12 cellular contexts compared by ENCODE assay signal in the genomic region with DNA sequence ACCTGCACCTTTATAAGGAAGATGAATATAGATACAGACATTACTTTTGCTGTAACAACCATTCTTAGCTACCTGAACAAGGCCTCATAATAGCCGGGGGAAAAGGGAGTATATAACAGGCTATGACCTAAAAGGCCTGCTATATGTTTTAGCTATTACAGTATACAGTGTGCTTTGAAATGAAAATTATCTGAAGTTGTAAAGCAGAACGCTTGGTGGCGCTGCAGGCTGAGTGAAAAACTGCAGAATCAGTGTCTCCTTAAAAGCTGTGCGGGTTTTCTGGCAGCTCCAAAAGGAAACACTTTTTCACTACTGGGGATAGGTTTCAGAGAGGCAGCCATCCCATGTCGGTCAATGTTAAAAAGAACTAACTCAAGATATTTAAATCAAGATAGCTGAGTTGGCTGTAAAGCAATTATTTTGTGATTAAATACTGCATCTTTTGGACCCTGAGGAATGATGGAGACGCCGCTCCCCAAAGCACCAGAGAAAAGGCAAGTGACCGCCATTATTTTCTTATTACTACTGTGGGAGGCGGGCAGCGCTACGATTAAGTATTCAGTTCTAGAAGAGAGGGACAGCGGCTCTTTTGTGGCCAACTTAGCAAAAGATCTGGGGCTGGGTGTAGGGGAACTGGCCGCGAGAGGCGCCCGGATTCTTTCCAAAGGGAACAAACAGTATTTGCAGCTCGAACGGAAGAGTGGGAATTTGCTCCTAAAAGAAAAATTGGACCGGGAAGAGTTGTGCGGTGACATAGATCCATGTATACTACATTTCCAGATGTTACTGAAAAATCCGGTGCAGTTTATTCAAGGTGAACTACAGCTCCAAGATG. TPM values are rescaled to one million over a fixed set of nuclear protein-coding genes. Genes with fewer than 3 reads are reported as not detected.
A peak's percentile ranks its signal among the peaks of the same experiment; 100 is the strongest.
DNase-seq lines count a peak whose midpoint lies in the region; ATAC-seq lines count a peak whose summit lies in the region.
"Had no signal": no experiment of that assay in that cellular context is flagged by ENCODE, and none has a peak within 500 bp of the region (broad histone marks: within the 10 kb centered on the region; RNA-seq: fewer than 3 reads in every experiment).

No MANE protein-coding gene starts in this region.

- H3K4ac ChIP-seq in neuronal stem cell (ENCODE audit: low read length), result no peak overlapping the region

- no peaks in the 10 kb centered on the region for H3K36me3 ChIP-seq in neuronal stem cell (replicated peaks in 1 of 2; ENCODE audit: control insufficient read depth in 2 of 2, insufficient read depth in 2 of 2, low read length in 2 of 2)
- H3K36me3 ChIP-seq: Peyer's patch had no signal

- no peaks in the 10 kb centered on the region for H3K4me1 ChIP-seq in neuronal stem cell (ENCODE audit: control insufficient read depth in 2 of 2, insufficient read depth in 1 of 2, low read depth in 1 of 2, low read length in 2 of 2)
- H3K4me1 ChIP-seq: Peyer's patch had no signal

- H3K79me1 ChIP-seq in neuronal stem cell (ENCODE audit: low read depth, low read length), result no peaks in the 10 kb centered on the region

- H3K27ac ChIP-seq in neuronal stem cell (replicated peaks; ENCODE audit: low read length), result no peak overlapping the region
- H3K27ac ChIP-seq: Peyer's patch had no signal

- no peak overlapping the region for H2BK120ac ChIP-seq in neuronal stem cell (ENCODE audit: low read depth, low read length)

- H3K9ac ChIP-seq in neuronal stem cell (ENCODE audit: low read depth, low read length, poor library complexity), result no peak overlapping the region

- H4K91ac ChIP-seq in neuronal stem cell (ENCODE audit: low read depth, low read length, poor library complexity), result no peak overlapping the region

- no peak overlapping the region for H2BK12ac ChIP-seq in neuronal stem cell (ENCODE audit: low read length)

- ATAC-seq in HG03520 (IDR thresholded peaks at IDR 0.05; ENCODE audit: unreplicated experiment), result no peak
- ATAC-seq: activated CD4-positive, CD25-positive, alpha-beta regulatory T cell treated with anti-CD3 and anti-CD28 coated beads, Interleukin-2, amount 50 U/mL, for 24 hours; activated T-helper 17 cell treated with anti-CD3 and anti-CD28 coated beads, Interleukin-2, amount 50 U/mL, for 72 hours; esophagus mucosa; naive thymus-derived CD8-positive, alpha-beta T cell had no signal

- no peak overlapping the region for H2AK5ac ChIP-seq in neuronal stem cell (ENCODE audit: low read depth, low read length)

- no peak overlapping the region for H2BK15ac ChIP-seq in neuronal stem cell (ENCODE audit: low read length)

- no peak overlapping the region for H3K18ac ChIP-seq in neuronal stem cell (ENCODE audit: low read length)

- H3K4me3 ChIP-seq in neuronal stem cell (ENCODE audit: low read length in 2 of 2), result no peak overlapping the region
- H3K4me3 ChIP-seq: Peyer's patch had no signal

- peak; percentile 3 for DNase-seq in NCI-H82 (lab: John Stamatoyannopoulos, UW)
- DNase-seq in NCI-H82 treated with DMSO at 0.1 percent for 48 hours (lab: John Stamatoyannopoulos, UW; ENCODE audit: unreplicated experiment), result no peak
- DNase-seq in OCI-M1 (lab: John Stamatoyannopoulos, UW), result peak; percentile 29
- DNase-seq in neuronal stem cell (ENCODE audit: low spot score), result no peak
- no peak for DNase-seq in C1 segment of cervical spinal cord (lab: John Stamatoyannopoulos, UW)
- DNase-seq: GF-D8; naive thymus-derived CD8-positive, alpha-beta T cell; Peyer's patch had no signal

- WGBS in neuronal stem cell (ENCODE audit: extremely low coverage in 2 of 2, insufficient read length in 2 of 2, insufficient replicate concordance in 1 of 2), 2 donors, result no CpG with 5 or more reads among the region's 21 CpGs

- H2BK5ac ChIP-seq in neuronal stem cell (ENCODE audit: low read length), result no peak overlapping the region

- no peak overlapping the region for H4K8ac ChIP-seq in neuronal stem cell (ENCODE audit: low read depth, low read length)

- H3K4me2 ChIP-seq in neuronal stem cell (ENCODE audit: insufficient read depth, low read length, poor library complexity, severe bottlenecking), result peak overlapping the region; percentile 21

- H3K9me3 ChIP-seq in neuronal stem cell (replicated peaks in 1 of 2; ENCODE audit: control insufficient read depth in 2 of 2, insufficient read depth in 1 of 2, low read depth in 1 of 2, low read length in 2 of 2), result peaks cover 7 to 13% of the 10 kb centered on the region in 2 donors

- no peak overlapping the region for H2AFZ ChIP-seq in neuronal stem cell (ENCODE audit: low read length)

- H3K14ac ChIP-seq in neuronal stem cell (ENCODE audit: low read length), result no peak overlapping the region

- H3K27me3 ChIP-seq in neuronal stem cell (ENCODE audit: control insufficient read depth in 3 of 3, insufficient read depth in 3 of 3, low read depth in 1 of 3, low read length in 3 of 3), result no peaks in the 10 kb centered on the region
- H3K27me3 ChIP-seq: Peyer's patch had no signal

- no peak overlapping the region for H3K23ac ChIP-seq in neuronal stem cell (ENCODE audit: low read depth, low read length, poor library complexity)

RNA-seq across cellular contexts. Expression of a gene that starts 5.9 kb away (rescaled TPM):
- polyA plus RNA-seq in neuronal stem cell (2013, experiment 1 of 2), result 0.25 TPM
- polyA plus RNA-seq in neuronal stem cell (2013, experiment 2 of 2), result 0.30 TPM
- polyA plus RNA-seq: naive thymus-derived CD8-positive, alpha-beta T cell had no signal

RNA-seq across cellular contexts. Expression of a gene that starts 16.7 kb away (rescaled TPM):
- 0.22 TPM for polyA plus RNA-seq in neuronal stem cell (2013, experiment 1 of 2)
- 0.26 TPM for polyA plus RNA-seq in neuronal stem cell (2013, experiment 2 of 2)
- polyA plus RNA-seq: naive thymus-derived CD8-positive, alpha-beta T cell had no signal

RNA-seq across cellular contexts. Expression of a gene that starts 20.8 kb away (rescaled TPM):
- 4.5 TPM for polyA plus RNA-seq in neuronal stem cell (2013, experiment 1 of 2)
- polyA plus RNA-seq in neuronal stem cell (2013, experiment 2 of 2), result 4.3 TPM
- polyA plus RNA-seq: naive thymus-derived CD8-positive, alpha-beta T cell had no signal

RNA-seq across cellular contexts. Expression of a gene that starts 21.8 kb away (rescaled TPM):
- 0.15 TPM for polyA plus RNA-seq in neuronal stem cell (2013, experiment 1 of 2)
- 0.12 TPM for polyA plus RNA-seq in neuronal stem cell (2013, experiment 2 of 2)
- polyA plus RNA-seq: naive thymus-derived CD8-positive, alpha-beta T cell had no signal

RNA-seq across cellular contexts. Expression of a gene that starts 26.4 kb away (rescaled TPM):
- 2.7 TPM for polyA plus RNA-seq in neuronal stem cell (2013, experiment 1 of 2)
- 2.8 TPM for polyA plus RNA-seq in neuronal stem cell (2013, experiment 2 of 2)
- polyA plus RNA-seq: naive thymus-derived CD8-positive, alpha-beta T cell had no signal

Comparison
In these comparisons a context has a peak if more than half of its experiments do, and no peak if none do; other contexts are left out.
1. DNase-seq: peak in NCI-H82 (single experiment) and OCI-M1 (single experiment); none in NCI-H82 treated with DMSO at 0.1 percent for 48 hours (single experiment), neuronal stem cell (single experiment) and C1 segment of cervical spinal cord (0 of 14).